ENCODE assay signal across 16 cellular contexts in genomic region chr2:78175642-78176041, GRCh38.
DNase-seq lines count a peak whose midpoint lies in the region; ATAC-seq and TF ChIP-seq lines count a peak whose summit lies in the region.
"Had no signal": no experiment of that assay in that cellular context is flagged by ENCODE, and none has a peak within 500 bp of the region (broad histone marks: within the 10 kb centered on the region; RNA-seq: fewer than 3 reads in every experiment).

No MANE protein-coding gene starts in this region.

- no peak overlapping the region for H3K4ac ChIP-seq in mesendoderm (ENCODE audit: low read depth, low read length)

- no peaks in the 10 kb centered on the region for H3K4me1 ChIP-seq in endodermal cell (ENCODE audit: control insufficient read depth, insufficient read depth, low read length)
- no peaks in the 10 kb centered on the region for H3K4me1 ChIP-seq in mesendoderm (ENCODE audit: control insufficient read depth, low read depth, low read length)
- H3K4me1 ChIP-seq: BLaER1 had no signal

- H4K8ac ChIP-seq in mesendoderm (ENCODE audit: low read depth, low read length): no peak overlapping the region

- no peaks in the 10 kb centered on the region for H3K9me3 Mint-ChIP-seq in endodermal cell
- peaks cover 16% of the 10 kb centered on the region for H3K9me3 Mint-ChIP-seq in stimulated activated effector memory CD8-positive, alpha-beta T cell treated with anti-CD3 and anti-CD28 coated beads, Interleukin-12 subunit alpha, Interleukin-12 subunit beta, amount 100 ng/mL, for 72 hours

- no peak overlapping the region for H3K27ac Mint-ChIP-seq in endodermal cell
- no peak overlapping the region for H3K27ac Mint-ChIP-seq in stimulated activated effector memory CD8-positive, alpha-beta T cell treated with anti-CD3 and anti-CD28 coated beads, Interleukin-12 subunit alpha, Interleukin-12 subunit beta, amount 100 ng/mL, for 72 hours
- H3K27ac Mint-ChIP-seq: CD14-positive monocyte; CD4-positive, alpha-beta memory T cell had no signal

- H3K27me3 ChIP-seq in H7 (ENCODE audit: control insufficient read depth, insufficient read depth, low read length) (no peaks in the 10 kb centered on the region), endodermal cell (ENCODE audit: control insufficient read depth, insufficient read depth, low read length, poor library complexity, severe bottlenecking) (no peaks in the 10 kb centered on the region), mesendoderm (ENCODE audit: insufficient read depth, low read length, poor library complexity) (no peaks in the 10 kb centered on the region)
- H3K27me3 ChIP-seq: BLaER1 had no signal

- TF ChIP-seq CTCF in endodermal cell (conservative IDR thresholded peaks at IDR 0.05): no peak

- no peak overlapping the region for H3K4me2 ChIP-seq in mesendoderm (ENCODE audit: low read length)
- H3K4me2 ChIP-seq: BLaER1 had no signal

- no peak overlapping the region for H4K5ac ChIP-seq in mesendoderm (ENCODE audit: low read length)

- H3K9ac ChIP-seq in endodermal cell (ENCODE audit: extremely low read depth, low read length, poor library complexity, severe bottlenecking): no peak overlapping the region
- no peak overlapping the region for H3K9ac ChIP-seq in mesendoderm (ENCODE audit: low read length)
- H3K9ac ChIP-seq: BLaER1 had no signal

- no peak overlapping the region for H3K18ac ChIP-seq in mesendoderm (ENCODE audit: low read length)

- no peaks in the 10 kb centered on the region for H3K27me3 Mint-ChIP-seq in endodermal cell (ENCODE audit: insufficient read depth)
- H3K27me3 Mint-ChIP-seq: CD4-positive, alpha-beta memory T cell had no signal

- no peak overlapping the region for H2BK120ac ChIP-seq in mesendoderm (ENCODE audit: low read depth, low read length)

- H3K4me3 ChIP-seq in H7 (ENCODE audit: insufficient read depth, low read depth, low read length) (no peak overlapping the region), endodermal cell (ENCODE audit: low read length) (no peak overlapping the region), mesendoderm (ENCODE audit: low read length) (no peak overlapping the region)
- H3K4me3 ChIP-seq: BLaER1, GM12878 had no signal

- no peaks in the 10 kb centered on the region for H3K79me2 ChIP-seq in mesendoderm (ENCODE audit: control insufficient read depth, insufficient read depth, low read length)

- no peaks in the 10 kb centered on the region for H3K4me1 Mint-ChIP-seq in endodermal cell
- no peaks in the 10 kb centered on the region for H3K4me1 Mint-ChIP-seq in stimulated activated effector memory CD8-positive, alpha-beta T cell treated with anti-CD3 and anti-CD28 coated beads, Interleukin-12 subunit alpha, Interleukin-12 subunit beta, amount 100 ng/mL, for 72 hours
- H3K4me1 Mint-ChIP-seq: CD14-positive monocyte; CD4-positive, alpha-beta memory T cell had no signal

- H3K23ac ChIP-seq in mesendoderm (ENCODE audit: low read length): no peak overlapping the region

- no peak overlapping the region for H2AK5ac ChIP-seq in mesendoderm (ENCODE audit: low read length)

- no peak for ATAC-seq in stimulated activated effector memory CD8-positive, alpha-beta T cell treated with anti-CD3 and anti-CD28 coated beads, Interleukin-12 subunit alpha, Interleukin-12 subunit beta, amount 100 ng/mL, for 72 hours
- ATAC-seq in GM18511 (IDR thresholded peaks at IDR 0.05; ENCODE audit: unreplicated experiment): no peak
- ATAC-seq: GM12878 had no signal

- WGBS in endodermal cell (ENCODE audit: insufficient coverage in 1 of 2, insufficient read length in 1 of 2), 2 experiments: 50% methylated on average over 2 of the region's 2 CpGs; no CpG with 5 or more reads in 1 of the 2 experiments
- WGBS in mesendoderm (ENCODE audit: extremely low coverage, insufficient coverage, low lambda C conversion rate): no CpG with 5 or more reads among the region's 2 CpGs

- no peak overlapping the region for H3K56ac ChIP-seq in mesendoderm (ENCODE audit: low read length)

- DNase-seq in H7 (peak; percentile 1), endodermal cell (peak; percentile 49), mesendoderm (peak; percentile 21), retina (peak; percentile 9), D341Med (ENCODE audit: low spot score) (no peak)
- DNase-seq in stimulated activated effector memory CD8-positive, alpha-beta T cell treated with anti-CD3 and anti-CD28 coated beads, Interleukin-12 subunit alpha, Interleukin-12 subunit beta, amount 100 ng/mL, for 72 hours (ENCODE audit: low spot score in 2 of 2): no peak
- DNase-seq: 8988T; CD4-positive, alpha-beta memory T cell; DMS79 treated with DMSO at 0.1 percent for 48 hours; GF-D8; HCEC 1CT had no signal

- H3K27ac ChIP-seq in endodermal cell (ENCODE audit: low read depth, low read length) (no peak overlapping the region), mesendoderm (ENCODE audit: low read depth, low read length) (no peak overlapping the region)
- H3K27ac ChIP-seq: BLaER1, HL-60 had no signal

- no peaks in the 10 kb centered on the region for H3K79me1 ChIP-seq in mesendoderm (ENCODE audit: low read length)

- H3K4me3 Mint-ChIP-seq in endodermal cell: no peak overlapping the region
- H3K4me3 Mint-ChIP-seq in stimulated activated effector memory CD8-positive, alpha-beta T cell treated with anti-CD3 and anti-CD28 coated beads, Interleukin-12 subunit alpha, Interleukin-12 subunit beta, amount 100 ng/mL, for 72 hours: no peak overlapping the region
- H3K4me3 Mint-ChIP-seq: CD14-positive monocyte; CD4-positive, alpha-beta memory T cell had no signal

- H2BK15ac ChIP-seq in mesendoderm (replicated peaks; ENCODE audit: low read depth): no peak overlapping the region

- H2BK5ac ChIP-seq in mesendoderm (ENCODE audit: low read length): no peak overlapping the region

- no peaks in the 10 kb centered on the region for H3K9me3 ChIP-seq in endodermal cell (ENCODE audit: control insufficient read depth, low read length)
- H3K9me3 ChIP-seq: BLaER1 had no signal

- no peaks in the 10 kb centered on the region for H3K36me3 ChIP-seq in H7 (replicated peaks; ENCODE audit: control insufficient read depth, insufficient read depth, low read length)
- H3K36me3 ChIP-seq in endodermal cell (ENCODE audit: control insufficient read depth, insufficient read depth, low read length): no peaks in the 10 kb centered on the region
- no peaks in the 10 kb centered on the region for H3K36me3 ChIP-seq in mesendoderm (ENCODE audit: control insufficient read depth, insufficient read depth, low read length)
- H3K36me3 ChIP-seq: BLaER1 had no signal

- H3K36me3 Mint-ChIP-seq in endodermal cell (ENCODE audit: low read depth): no peaks in the 10 kb centered on the region
- no peaks in the 10 kb centered on the region for H3K36me3 Mint-ChIP-seq in stimulated activated effector memory CD8-positive, alpha-beta T cell treated with anti-CD3 and anti-CD28 coated beads, Interleukin-12 subunit alpha, Interleukin-12 subunit beta, amount 100 ng/mL, for 72 hours
- H3K36me3 Mint-ChIP-seq: CD14-positive monocyte; CD4-positive, alpha-beta memory T cell had no signal

Comparison
In these comparisons a context has a peak if more than half of its experiments do, and no peak if none do; other contexts are left out.
1. DNase-seq: peak in H7 (single experiment), endodermal cell (single experiment), mesendoderm (single experiment) and retina (single experiment); none in stimulated activated effector memory CD8-positive, alpha-beta T cell treated with anti-CD3 and anti-CD28 coated beads, Interleukin-12 subunit alpha, Interleukin-12 subunit beta, amount 100 ng/mL, for 72 hours (0 of 2) and D341Med (single experiment).